ENCODE assay signal across 8 cellular contexts in the genomic region with DNA sequence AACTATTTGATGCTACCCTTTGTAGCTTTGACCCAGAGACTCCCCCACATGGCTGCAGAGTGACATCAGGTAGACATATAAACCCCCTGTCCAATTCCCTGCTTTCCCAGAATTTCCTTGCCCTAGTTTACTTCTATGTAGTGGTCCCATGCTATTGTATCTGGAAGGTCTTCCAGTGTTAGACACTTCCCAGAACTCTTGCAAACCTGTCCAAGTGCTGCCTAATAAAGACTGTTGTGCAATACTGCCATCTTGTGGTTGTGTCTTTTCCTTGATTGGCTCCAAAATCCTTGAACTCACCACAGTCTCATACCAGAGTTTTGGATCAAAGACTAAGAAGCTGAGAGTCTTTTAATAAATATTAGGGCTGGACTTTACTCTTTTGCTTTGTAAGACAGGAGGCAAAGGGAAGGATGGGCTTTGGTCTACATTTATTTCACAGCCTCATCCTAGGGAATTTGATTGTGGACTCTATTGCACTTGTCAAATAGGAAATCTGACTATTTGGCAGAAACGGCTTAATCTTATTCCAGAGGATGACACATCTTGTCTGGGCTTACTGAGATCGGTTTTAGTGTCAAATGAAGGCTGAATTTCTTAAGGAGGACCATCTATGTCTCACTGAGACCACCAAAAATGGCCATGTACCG.
DNase-seq lines count a peak whose midpoint lies in the region; ATAC-seq and TF ChIP-seq lines count a peak whose summit lies in the region.

No MANE protein-coding gene starts in this region.

- no peaks in the 10 kb centered on the region for H3K36me3 Mint-ChIP-seq in activated T-cell treated with anti-CD3 and anti-CD28 coated beads, Interleukin-2, amount 50 U/mL, for 24 hours (ENCODE audit: low read depth)

- no peak overlapping the region for H3K27ac Mint-ChIP-seq in activated T-cell treated with anti-CD3 and anti-CD28 coated beads, Interleukin-2, amount 50 U/mL, for 24 hours

- no peak overlapping the region for H3K4me2 ChIP-seq in SU-DHL-6 (ENCODE audit: low read depth, low read length, poor library complexity, severe bottlenecking)

- no peaks in the 10 kb centered on the region for H3K27me3 ChIP-seq in ACC112 (ENCODE audit: insufficient read depth, low read length)
- no peaks in the 10 kb centered on the region for H3K27me3 ChIP-seq in SU-DHL-6 (ENCODE audit: low read length)

- no peaks in the 10 kb centered on the region for H3K9me2 ChIP-seq in SU-DHL-6 (replicated peaks; ENCODE audit: insufficient read depth, low read length)

- H3K4me1 ChIP-seq in ACC112 (ENCODE audit: control insufficient read depth, insufficient read depth, low read length, unreplicated experiment), result no peaks in the 10 kb centered on the region

- H3K4me3 ChIP-seq in ACC112 (ENCODE audit: low read depth, low read length) (no peak overlapping the region), SU-DHL-6 (ENCODE audit: insufficient read depth, low read length, poor library complexity, severe bottlenecking) (no peak overlapping the region)

- H3K27me3 Mint-ChIP-seq in activated T-cell treated with anti-CD3 and anti-CD28 coated beads, Interleukin-2, amount 50 U/mL, for 24 hours, result no peaks in the 10 kb centered on the region

- no peaks in the 10 kb centered on the region for H3K4me1 Mint-ChIP-seq in activated T-cell treated with anti-CD3 and anti-CD28 coated beads, Interleukin-2, amount 50 U/mL, for 24 hours (ENCODE audit: low read depth)

- H3K79me2 ChIP-seq in ACC112 (ENCODE audit: control insufficient read depth, insufficient read depth, low read length, unreplicated experiment) (no peaks in the 10 kb centered on the region), SU-DHL-6 (ENCODE audit: insufficient read depth, low read length) (no peaks in the 10 kb centered on the region)

- H3K4me3 Mint-ChIP-seq in activated T-cell treated with anti-CD3 and anti-CD28 coated beads, Interleukin-2, amount 50 U/mL, for 24 hours, result no peak overlapping the region

- H3K27ac ChIP-seq in ACC112 (ENCODE audit: low read depth, low read length), result no peak overlapping the region
- no peak overlapping the region for H3K27ac ChIP-seq in SU-DHL-6 (ENCODE audit: low read depth, low read length)

- H3K9me3 Mint-ChIP-seq in activated T-cell treated with anti-CD3 and anti-CD28 coated beads, Interleukin-2, amount 50 U/mL, for 24 hours, result no peaks in the 10 kb centered on the region

- H4K20me1 ChIP-seq in SU-DHL-6 (ENCODE audit: low read depth, low read length), result no peaks in the 10 kb centered on the region

- H2AFZ ChIP-seq in ACC112 (ENCODE audit: low read length, unreplicated experiment) (peak overlapping the region; percentile 54), SU-DHL-6 (ENCODE audit: low read depth, low read length, severe bottlenecking) (no peak overlapping the region)

- peak; percentile 86 for ATAC-seq in HG02759 (IDR thresholded peaks at IDR 0.05; ENCODE audit: unreplicated experiment)

- H3K9me3 ChIP-seq in SU-DHL-6 (ENCODE audit: insufficient read depth, low read length), result no peaks in the 10 kb centered on the region

- no peak overlapping the region for H3K9ac ChIP-seq in SU-DHL-6 (ENCODE audit: low read length)

- TF ChIP-seq CTCF in GM12874 (IDR thresholded peaks at IDR 0.05; ENCODE audit: insufficient read depth, low read depth, low read length) (peak; percentile 57), SU-DHL-6 (IDR thresholded peaks at IDR 0.05; ENCODE audit: insufficient read depth, low read length, poor library complexity, severe bottlenecking) (peak; percentile 56)

- H3F3A ChIP-seq in SU-DHL-6 (ENCODE audit: insufficient read depth), result no peaks in the 10 kb centered on the region

- peak; percentile 50 for DNase-seq in NCI-H1436 (lab: John Stamatoyannopoulos, UW)
- DNase-seq in globus pallidus (ENCODE audit: low spot score), result peak; percentile 83
- peak; percentile 24 for DNase-seq in pulmonary artery endothelial cell (ENCODE audit: low read depth, low spot score)
- no peak for DNase-seq in activated T-cell treated with anti-CD3 and anti-CD28 coated beads, Interleukin-2, amount 50 U/mL, for 24 hours

- H3K36me3 ChIP-seq in ACC112 (ENCODE audit: insufficient read depth, low read length) (no peaks in the 10 kb centered on the region), SU-DHL-6 (ENCODE audit: low read length) (no peaks in the 10 kb centered on the region)
